In the genomic region with DNA sequence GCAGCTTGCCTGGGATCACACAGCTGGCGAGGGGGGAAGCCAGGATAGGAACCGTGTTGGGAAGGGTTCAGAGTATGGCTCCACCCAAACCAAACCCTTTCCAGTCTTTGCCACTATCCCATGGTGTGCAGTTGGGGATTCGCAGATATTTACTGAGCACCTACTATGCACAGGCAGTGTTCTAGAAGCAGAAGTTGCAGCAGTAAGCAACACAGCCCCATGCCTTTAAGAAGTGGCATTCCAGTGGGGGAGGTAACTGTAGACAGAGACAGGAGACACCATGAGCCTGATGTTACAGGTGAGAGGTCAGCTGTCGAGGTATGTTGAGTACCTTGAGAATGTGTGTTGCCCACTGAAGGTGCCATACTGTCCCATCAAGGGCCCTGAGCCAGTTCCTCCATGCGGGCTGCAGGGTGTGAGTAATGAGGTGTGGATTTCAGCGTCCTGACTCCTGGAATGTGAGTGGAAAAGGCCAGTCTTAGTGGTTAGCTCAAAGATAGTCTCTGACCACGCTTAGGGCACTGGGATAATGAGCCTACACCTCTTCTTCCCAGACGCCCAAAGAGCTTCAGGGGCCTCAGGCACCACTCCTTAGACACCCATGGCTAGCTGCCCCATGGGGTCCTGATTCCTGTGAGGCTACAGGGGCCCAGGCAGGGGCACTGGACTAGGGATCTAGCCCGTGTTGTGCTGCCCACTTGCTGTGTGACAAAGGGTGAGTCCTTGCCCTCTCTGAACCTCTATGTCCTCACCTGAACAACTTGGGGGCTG, we compare ENCODE assay signal across 11 cellular contexts.
DNase-seq lines count a peak whose midpoint lies in the region; ATAC-seq, FAIRE-seq and TF ChIP-seq lines count a peak whose summit lies in the region.
"Had no signal": no experiment of that assay in that cellular context is flagged by ENCODE, and none has a peak within 500 bp of the region (broad histone marks: within the 10 kb centered on the region; RNA-seq: fewer than 3 reads in every experiment).

No MANE protein-coding gene starts in this region.

- DNase-seq in HFFc6 (peak; percentile 23), bronchial epithelial cell (ENCODE audit: low read depth) (peak; percentile 8), islet precursor cell (peak; percentile 85), thyroid gland (no peak), activated gamma-delta T cell (lab: John Stamatoyannopoulos, UW) (no peak), erythroblast (lab: John Stamatoyannopoulos, UW) (no peak)
- DNase-seq: activated CD4-positive, alpha-beta memory T cell treated with anti-CD3 and anti-CD28 coated beads for 36 hours had no signal

- peaks cover 18% of the 10 kb centered on the region for H3K4me1 Mint-ChIP-seq in HFFc6 (ENCODE audit: low read depth)

- TF ChIP-seq POLR2A in thyroid gland (IDR thresholded peaks at IDR 0.05) = no peak
- TF ChIP-seq POLR2A in erythroblast (IDR thresholded peaks at IDR 0.05; ENCODE audit: low read length) = no peak

- H3K4me3 Mint-ChIP-seq in HFFc6 = no peak overlapping the region
- H3K4me3 Mint-ChIP-seq: activated CD4-positive, alpha-beta memory T cell treated with anti-CD3 and anti-CD28 coated beads for 36 hours; mesothelial cell of epicardium; T-helper 1 cell treated with Interleukin-12 subunit alpha and Interleukin-12 subunit beta and Interleukin-4 antibody, amounts not matched to agents 30 μg/mL and 1 μg/mL, for 36 hours had no signal

- no peak for FAIRE-seq in bronchial epithelial cell (lab: Jason Lieb, UNC)

- H3K9me3 ChIP-seq in thyroid gland = no peaks in the 10 kb centered on the region

- no peak overlapping the region for H3K27ac Mint-ChIP-seq in HFFc6
- H3K27ac Mint-ChIP-seq: activated CD4-positive, alpha-beta memory T cell treated with anti-CD3 and anti-CD28 coated beads for 36 hours; mesothelial cell of epicardium; T-helper 1 cell treated with Interleukin-12 subunit alpha and Interleukin-12 subunit beta and Interleukin-4 antibody, amounts not matched to agents 30 μg/mL and 1 μg/mL, for 36 hours had no signal

- H3K27me3 ChIP-seq in bronchial epithelial cell (ENCODE audit: control insufficient read depth, insufficient read depth, low read length) (peaks cover under 1% of the 10 kb centered on the region), thyroid gland (no peaks in the 10 kb centered on the region)

- intact Hi-C loops in thyroid gland (cut with DNase I) = no loop called here

- peaks cover 17 to 22% of the 10 kb centered on the region in 2 donors for H3K4me1 ChIP-seq in thyroid gland

- no peak for ATAC-seq in HG03280 (IDR thresholded peaks at IDR 0.05; ENCODE audit: unreplicated experiment)
- ATAC-seq: activated naive CD4-positive, alpha-beta T cell treated with anti-CD3 and anti-CD28 coated beads, Interleukin-2, amount 50 U/mL, for 72 hours had no signal

- peak overlapping the region in 2 of 3 donors; percentile 39 to 45 for H3K27ac ChIP-seq in thyroid gland

- H3K36me3 Mint-ChIP-seq in HFFc6 (ENCODE audit: low read depth) = no peaks in the 10 kb centered on the region
- H3K36me3 Mint-ChIP-seq: activated CD4-positive, alpha-beta memory T cell treated with anti-CD3 and anti-CD28 coated beads for 36 hours; activated naive CD4-positive, alpha-beta T cell treated with anti-CD3 and anti-CD28 coated beads, Interleukin-2, amount 50 U/mL, for 72 hours; mesothelial cell of epicardium had no signal

- 70 to 76% methylated on average over 8 to 9 of the region's 9 CpGs for WGBS in thyroid gland, 2 donors

- H3K36me3 ChIP-seq in bronchial epithelial cell (ENCODE audit: control insufficient read depth, insufficient read depth, low read length) (no peaks in the 10 kb centered on the region), thyroid gland (no peaks in the 10 kb centered on the region)

- H3K4me3 ChIP-seq in bronchial epithelial cell (ENCODE audit: low read depth, low read length) = no peak overlapping the region
- H3K4me3 ChIP-seq in thyroid gland (replicated peaks in 1 of 3) = no peak overlapping the region

- TF ChIP-seq CTCF in HFFc6 (IDR thresholded peaks at IDR 0.05) = no peak
- no peak for TF ChIP-seq CTCF in bronchial epithelial cell (IDR thresholded peaks at IDR 0.05; ENCODE audit: insufficient read depth, low read length, severe bottlenecking)
- no peak for TF ChIP-seq CTCF in thyroid gland (IDR thresholded peaks at IDR 0.05)

- no peaks in the 10 kb centered on the region for H3K9me3 Mint-ChIP-seq in HFFc6
- H3K9me3 Mint-ChIP-seq: activated CD4-positive, alpha-beta memory T cell treated with anti-CD3 and anti-CD28 coated beads for 36 hours; activated naive CD4-positive, alpha-beta T cell treated with anti-CD3 and anti-CD28 coated beads, Interleukin-2, amount 50 U/mL, for 72 hours; T-helper 1 cell treated with Interleukin-12 subunit alpha and Interleukin-12 subunit beta and Interleukin-4 antibody, amounts not matched to agents 30 μg/mL and 1 μg/mL, for 36 hours had no signal

- peaks cover 43% of the 10 kb centered on the region for H3K27me3 Mint-ChIP-seq in HFFc6 (ENCODE audit: insufficient read depth)

Comparison
In these comparisons a context has a peak if more than half of its experiments do, and no peak if none do; other contexts are left out.
1. DNase-seq: peak in HFFc6 (single experiment), bronchial epithelial cell (single experiment) and islet precursor cell (single experiment); none in thyroid gland (0 of 2), activated gamma-delta T cell (single experiment) and erythroblast (0 of 2).